29 cellular contexts compared by ENCODE assay signal in genomic region chr2:233119123-233119522, GRCh38. TPM values are rescaled to one million over a fixed set of nuclear protein-coding genes. Genes with fewer than 3 reads are reported as not detected.
DNase-seq lines count a peak whose midpoint lies in the region; ATAC-seq, FAIRE-seq and TF ChIP-seq lines count a peak whose summit lies in the region.
"Had no signal": no experiment of that assay in that cellular context is flagged by ENCODE, and none has a peak within 500 bp of the region (broad histone marks: within the 10 kb centered on the region; RNA-seq: fewer than 3 reads in every experiment).

No MANE protein-coding gene starts in this region.

- H3K4me3 ChIP-seq in PC-9 (no peak overlapping the region), pancreas (no peak overlapping the region)
- H3K4me3 ChIP-seq: BLaER1, colonic mucosa, K562, lung, MG63, SJCRH30 had no signal

- H3K4me1 Mint-ChIP-seq in CD4-positive, alpha-beta T cell (ENCODE audit: low read depth), result peaks cover 51% of the 10 kb centered on the region
- H3K4me1 Mint-ChIP-seq in effector memory CD8-positive, alpha-beta T cell (ENCODE audit: low read depth in 2 of 2), result peaks cover 59 to 60% of the 10 kb centered on the region in 2 donors

- no peaks in the 10 kb centered on the region for H3K9me2 ChIP-seq in PC-9 (ENCODE audit: insufficient read depth)

- H3K4me3 Mint-ChIP-seq in CD4-positive, alpha-beta T cell, result no peak overlapping the region
- peak overlapping the region; percentile 42 to 59 for H3K4me3 Mint-ChIP-seq in effector memory CD8-positive, alpha-beta T cell
- H3K4me3 Mint-ChIP-seq: activated CD4-positive, alpha-beta memory T cell treated with anti-CD3 and anti-CD28 coated beads, Interleukin-2, amount 10 ng/mL, durations not matched to agents 7 days and 5 days; H9 had no signal

- CTCF ChIA-PET in CD4-positive, alpha-beta T cell (lab: Charles Lee), result no interaction called here
- CTCF ChIA-PET in PC-9 (lab: Charles Lee), result no interaction called here

- FAIRE-seq in pancreas (lab: Jason Lieb, UNC), result no peak
- FAIRE-seq: frontal cortex, K562, RCC 7860, TTC549 had no signal

- peak overlapping the region; percentile 76 for H3K27ac Mint-ChIP-seq in CD4-positive, alpha-beta T cell
- peak overlapping the region; percentile 86 to 96 for H3K27ac Mint-ChIP-seq in effector memory CD8-positive, alpha-beta T cell

- TF ChIP-seq CTCF in CD4-positive, alpha-beta T cell (IDR thresholded peaks at IDR 0.05), result no peak
- TF ChIP-seq CTCF in PC-9 (conservative IDR thresholded peaks at IDR 0.05) (no peak), pancreas (IDR thresholded peaks at IDR 0.05) (no peak)

- H3K36me3 Mint-ChIP-seq in CD4-positive, alpha-beta T cell (ENCODE audit: low read depth), result peaks cover 71% of the 10 kb centered on the region
- peaks cover 57% of the 10 kb centered on the region for H3K36me3 Mint-ChIP-seq in effector memory CD8-positive, alpha-beta T cell (ENCODE audit: insufficient read depth)

- no peaks in the 10 kb centered on the region for H3K36me3 ChIP-seq in PC-9 (ENCODE audit: low read depth)
- H3K36me3 ChIP-seq in pancreas, result no peaks in the 10 kb centered on the region
- H3K36me3 ChIP-seq: brain microvascular endothelial cell, colonic mucosa, MG63, SJCRH30 had no signal

- H3K9me3 ChIP-seq in CD4-positive, alpha-beta T cell (ENCODE audit: control insufficient read depth, low read length), result no peaks in the 10 kb centered on the region
- no peaks in the 10 kb centered on the region for H3K9me3 ChIP-seq in PC-9 (ENCODE audit: insufficient read depth, low read depth)
- no peaks in the 10 kb centered on the region for H3K9me3 ChIP-seq in pancreas
- H3K9me3 ChIP-seq: BLaER1, colonic mucosa, MG63, SJCRH30 had no signal

- H3K9me3 Mint-ChIP-seq in CD4-positive, alpha-beta T cell, result no peaks in the 10 kb centered on the region
- H3K9me3 Mint-ChIP-seq in effector memory CD8-positive, alpha-beta T cell, result no peaks in the 10 kb centered on the region
- H3K9me3 Mint-ChIP-seq: activated CD4-positive, alpha-beta memory T cell treated with anti-CD3 and anti-CD28 coated beads, Interleukin-2, amount 10 ng/mL, durations not matched to agents 7 days and 5 days; H9 had no signal

- peak overlapping the region; percentile 12; the same call in 1 of the 2 replicates for H3K4me2 ChIP-seq in PC-9
- H3K4me2 ChIP-seq: BLaER1 had no signal

- intact Hi-C loops in CD4-positive, alpha-beta T cell (cut with DNase I, micrococcal nuclease), result loop anchor here in 1 of 2 experiments (10.0 kb wide), 1 partner anchor 54 kb away; the partner anchor contains the start of gene INPP5D
- intact Hi-C loops in PC-9 (cut with micrococcal nuclease; ENCODE audit: unreplicated experiment) (no loop called here), pancreas (cut with DNase I) (no loop called here)

- H3K4me1 ChIP-seq in PC-9 (replicated peaks; ENCODE audit: insufficient read depth) (peaks cover 44% of the 10 kb centered on the region), pancreas (peaks cover 7 to 23% (median 11%) of the 10 kb centered on the region in 3 donors)
- H3K4me1 ChIP-seq: colonic mucosa, SJCRH30 had no signal

- BruUV-seq in PC-9 (replicated peaks; lab: Mats Ljungman, UMichigan), result no TSS peak

- WGBS in pancreas, 2 donors, result 27 to 35% methylated on average over 8 of the region's 8 CpGs

- DNase-seq in CD4-positive, alpha-beta T cell, result no peak
- DNase-seq in PC-9 (no peak), pancreas (no peak), KBM-7 (no peak), NCI-H146 (lab: John Stamatoyannopoulos, UW) (no peak)
- no peak for DNase-seq in effector memory CD8-positive, alpha-beta T cell
- DNase-seq: activated CD4-positive, alpha-beta memory T cell treated with anti-CD3 and anti-CD28 coated beads, Interleukin-2, amount 10 ng/mL, durations not matched to agents 7 days and 5 days; activated CD4-positive, CD25-positive, alpha-beta regulatory T cell treated with anti-CD3 and anti-CD28 coated beads, Interleukin-2, amount 50 U/mL, for 72 hours; activated gamma-delta T cell treated with Interleukin-2 at 50 U/mL for 16 hours; brain microvascular endothelial cell; Calu3; colonic mucosa; DMS79 treated with DMSO at 0.1 percent for 48 hours; H9; MG63; NCI-H1417 treated with DMSO at 0.1 percent for 48 hours; NCI-H2081 treated with DMSO at 0.1 percent for 48 hours; NCI-H345; nucleus accumbens; SJCRH30; trophoblast cell had no signal

- no peaks in the 10 kb centered on the region for H3K27me3 Mint-ChIP-seq in CD4-positive, alpha-beta T cell
- no peaks in the 10 kb centered on the region for H3K27me3 Mint-ChIP-seq in effector memory CD8-positive, alpha-beta T cell
- H3K27me3 Mint-ChIP-seq: activated CD4-positive, alpha-beta memory T cell treated with anti-CD3 and anti-CD28 coated beads, Interleukin-2, amount 10 ng/mL, durations not matched to agents 7 days and 5 days had no signal

- no peaks in the 10 kb centered on the region for H4K20me1 ChIP-seq in PC-9 (ENCODE audit: insufficient read depth)

- no peak overlapping the region for H3K27ac ChIP-seq in CD4-positive, alpha-beta T cell (ENCODE audit: low read depth, low read length)
- H3K27ac ChIP-seq in PC-9 (no peak overlapping the region), pancreas (peak overlapping the region; percentile 11 to 58 (median 52))
- H3K27ac ChIP-seq: BLaER1, brain microvascular endothelial cell, colonic mucosa, SJCRH30 had no signal

- H3F3A ChIP-seq in PC-9 (ENCODE audit: insufficient read depth, low read depth), result peaks cover 30% of the 10 kb centered on the region; the same call in 1 of the 2 replicates

- POLR2A ChIA-PET in CD4-positive, alpha-beta T cell (lab: Charles Lee), result no interaction called here
- POLR2A ChIA-PET in PC-9 (lab: Charles Lee; ENCODE audit: unreplicated experiment), result interaction anchor here (0.7 kb wide), 1 partner anchor 98 kb away, joined by 3 read pairs; no protein-coding TSS in a partner anchor

- in situ Hi-C loops in KBM-7 (cut with MboI; ENCODE audit: low pct_unique_long_range_greater_than_20kb, low sequenced_read_pairs), result no loop called here

- no peak overlapping the region for H2AFZ ChIP-seq in PC-9

- no peaks in the 10 kb centered on the region for H3K27me3 ChIP-seq in CD4-positive, alpha-beta T cell (ENCODE audit: control insufficient read depth, insufficient read depth, low read length)
- H3K27me3 ChIP-seq in PC-9 (ENCODE audit: insufficient read depth, low read depth) (no peaks in the 10 kb centered on the region), pancreas (no peaks in the 10 kb centered on the region)
- H3K27me3 ChIP-seq: BLaER1, brain microvascular endothelial cell, colonic mucosa, MG63, SJCRH30 had no signal

- H3K79me2 ChIP-seq in PC-9 (ENCODE audit: low read depth), result no peaks in the 10 kb centered on the region

- ATAC-seq in CD4-positive, alpha-beta T cell (ENCODE audit: poor library complexity), result no peak
- no peak for ATAC-seq in effector memory CD8-positive, alpha-beta T cell (replicated peaks)
- ATAC-seq in pancreas (no peak), GM21515 (IDR thresholded peaks at IDR 0.05; ENCODE audit: unreplicated experiment) (no peak)
- ATAC-seq: esophagus mucosa, K562 had no signal

RNA-seq across cellular contexts. Expression of gene INPP5D, which starts 59.0 kb away (rescaled TPM):
- 100 to 1,000 TPM; 141 to 154 TPM for total RNA-seq in CD4-positive, alpha-beta T cell
- total RNA-seq in PC-9 (2021), result 0.55 and 0.74 TPM in 2 replicates
- total RNA-seq in pancreas, result 10 to 100 TPM in 1 of 6 donors, 1 to 10 TPM in 5; 1.1 to 11.4 (median 2.6) TPM
- 1 to 10 TPM; 2.2 to 2.4 TPM for polyA plus RNA-seq in pancreas
- total RNA-seq: Calu3 had no signal

Comparison
In these comparisons a context has a peak if more than half of its experiments do, and no peak if none do; other contexts are left out.
1. H3K27ac ChIP-seq: peak in pancreas (4 of 4); none in CD4-positive, alpha-beta T cell (single experiment) and PC-9 (single experiment).
2. RNA of gene INPP5D, which starts 59.0 kb away (total RNA-seq): 141 to 154 TPM in CD4-positive, alpha-beta T cell; 1.1 to 11.4 TPM in pancreas and 0.55 to 0.74 TPM in PC-9; every median in the first group is over 10 times any median in the second.